10 cellular contexts compared by ENCODE assay signal in the genomic region with DNA sequence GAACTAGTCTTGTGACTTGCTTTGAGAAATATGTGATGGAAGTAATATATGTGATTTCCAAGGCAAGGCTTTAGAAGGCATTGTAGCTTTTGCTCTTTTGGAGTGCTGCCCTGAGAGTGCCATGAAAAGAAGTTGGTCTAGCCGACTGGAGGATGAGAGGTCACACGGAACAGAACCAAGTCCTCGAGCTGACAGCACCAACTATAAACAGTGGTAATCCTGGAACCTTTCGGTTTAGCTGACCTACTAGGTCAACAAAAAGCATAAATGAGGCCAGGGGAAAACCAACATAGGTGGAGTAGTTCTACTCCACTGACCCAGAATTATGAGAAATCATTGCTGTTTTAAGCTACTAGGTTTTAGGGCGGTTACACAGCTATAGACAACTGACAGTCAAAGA. TPM values are rescaled to one million over a fixed set of nuclear protein-coding genes. Genes with fewer than 3 reads are reported as not detected.
DNase-seq lines count a peak whose midpoint lies in the region; ATAC-seq and TF ChIP-seq lines count a peak whose summit lies in the region.
"Had no signal": no experiment of that assay in that cellular context is flagged by ENCODE, and none has a peak within 500 bp of the region (broad histone marks: within the 10 kb centered on the region; RNA-seq: fewer than 3 reads in every experiment).

No MANE protein-coding gene starts in this region.

- TF ChIP-seq CTCF in WTC11 (IDR thresholded peaks at IDR 0.05), result no peak
- no peak for TF ChIP-seq CTCF in thoracic aorta (IDR thresholded peaks at IDR 0.05)

- peaks cover 10% of the 10 kb centered on the region for H3K4me1 ChIP-seq in iPS-18a (ENCODE audit: control insufficient read depth, low read depth, low read length)
- H3K4me1 ChIP-seq in thoracic aorta (ENCODE audit: control insufficient read depth in 1 of 2, low read depth in 2 of 2), result peaks cover 11 to 33% of the 10 kb centered on the region in 2 donors

- H3K4me1 Mint-ChIP-seq in activated T-cell treated with anti-CD3 and anti-CD28 coated beads, Interleukin-2, amount 50 U/mL, for 72 hours (ENCODE audit: low read depth), result peaks cover 54% of the 10 kb centered on the region
- H3K4me1 Mint-ChIP-seq in WTC11, result peaks cover 28% of the 10 kb centered on the region

- peaks cover 18 to 22% of the 10 kb centered on the region in 2 donors for H3K36me3 Mint-ChIP-seq in activated T-cell treated with anti-CD3 and anti-CD28 coated beads, Interleukin-2, amount 50 U/mL, for 72 hours (ENCODE audit: insufficient read depth in 2 of 2)
- H3K36me3 Mint-ChIP-seq in WTC11, result peaks cover 30% of the 10 kb centered on the region

- H3K4me3 ChIP-seq in iPS-18a (ENCODE audit: low read length) (peak overlapping the region; percentile 88), thoracic aorta (peak overlapping the region; percentile 84)

- H3K4me3 Mint-ChIP-seq in activated T-cell treated with anti-CD3 and anti-CD28 coated beads, Interleukin-2, amount 50 U/mL, for 72 hours, result no peak overlapping the region
- no peak overlapping the region for H3K4me3 Mint-ChIP-seq in WTC11

- no peak for ATAC-seq in activated T-cell treated with anti-CD3 and anti-CD28 coated beads, Interleukin-2, amount 50 U/mL, for 72 hours (replicated peaks in 1 of 2)
- ATAC-seq in WTC11 (no peak), thoracic aorta (ENCODE audit: insufficient number of reproducible peaks, low FRiP score, low read depth) (no peak), GM19455 (IDR thresholded peaks at IDR 0.05; ENCODE audit: unreplicated experiment) (no peak)

- H3K27ac ChIP-seq in iPS-18a (ENCODE audit: low read length), result no peak overlapping the region
- no peak overlapping the region for H3K27ac ChIP-seq in thoracic aorta

- no peak for DNase-seq in activated T-cell treated with anti-CD3 and anti-CD28 coated beads, Interleukin-2, amount 50 U/mL, for 72 hours
- DNase-seq in activated T-cell treated with anti-CD3 and anti-CD28 coated beads, Interleukin-2, amount 50 U/mL, for 1 hour, result no peak
- no peak for DNase-seq in WTC11 (ENCODE audit: low spot score)
- DNase-seq in thoracic aorta (ENCODE audit: low spot score), result no peak
- DNase-seq in Kasumi-1 (lab: John Stamatoyannopoulos, UW), result no peak
- no peak for DNase-seq in MV-4-11 (lab: John Stamatoyannopoulos, UW)
- DNase-seq: caudate nucleus, COR-L47 had no signal

- POLR2A ChIA-PET in WTC11 (lab: Charles Lee), result no interaction called here

- peak overlapping the region; percentile 59 for H3K27ac Mint-ChIP-seq in activated T-cell treated with anti-CD3 and anti-CD28 coated beads, Interleukin-2, amount 50 U/mL, for 72 hours
- H3K27ac Mint-ChIP-seq in WTC11, result peak overlapping the region; percentile 67

- peak overlapping the region; percentile 89 for H3K9ac ChIP-seq in iPS-18a (ENCODE audit: low read length)

- H3K9me3 ChIP-seq in iPS-18a (ENCODE audit: control insufficient read depth, low read depth, low read length) (no peaks in the 10 kb centered on the region), thoracic aorta (no peaks in the 10 kb centered on the region)

- H3K27me3 ChIP-seq in iPS-18a (ENCODE audit: control insufficient read depth, insufficient read depth, low read length), result no peaks in the 10 kb centered on the region
- no peaks in the 10 kb centered on the region for H3K27me3 ChIP-seq in thoracic aorta (replicated peaks; ENCODE audit: insufficient read depth)

- CTCF ChIA-PET in WTC11 (lab: Charles Lee), result interaction anchor here (1.2 to 2.1 kb wide), 3 partner anchors 52 to 208 kb away, joined by 3 to 9 read pairs (median 4); partner anchors contain the start of gene SH3GLB1

- no peaks in the 10 kb centered on the region for H3K27me3 Mint-ChIP-seq in activated T-cell treated with anti-CD3 and anti-CD28 coated beads, Interleukin-2, amount 50 U/mL, for 72 hours (ENCODE audit: low read depth)
- H3K27me3 Mint-ChIP-seq in WTC11 (ENCODE audit: low read depth), result no peaks in the 10 kb centered on the region

- H3K9me3 Mint-ChIP-seq in activated T-cell treated with anti-CD3 and anti-CD28 coated beads, Interleukin-2, amount 50 U/mL, for 72 hours, result no peaks in the 10 kb centered on the region
- H3K9me3 Mint-ChIP-seq in WTC11, result no peaks in the 10 kb centered on the region

- H3K36me3 ChIP-seq in iPS-18a (ENCODE audit: control insufficient read depth, low read depth, low read length) (no peaks in the 10 kb centered on the region), thoracic aorta (no peaks in the 10 kb centered on the region)

TF ChIP-seq in WTC11, 78 proteins besides CTCF, POLR2A, EP300 and RAD21:
- TF ChIP-seq, protein P1, sequence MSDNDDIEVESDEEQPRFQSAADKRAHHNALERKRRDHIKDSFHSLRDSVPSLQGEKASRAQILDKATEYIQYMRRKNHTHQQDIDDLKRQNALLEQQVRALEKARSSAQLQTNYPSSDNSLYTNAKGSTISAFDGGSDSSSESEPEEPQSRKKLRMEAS (CRISPR knock-in tag; IDR thresholded peaks at IDR 0.05), result no peak
- TF ChIP-seq CREM (CRISPR knock-in tag; IDR thresholded peaks at IDR 0.05), result no peak
- TF ChIP-seq OVOL2 (CRISPR knock-in tag; IDR thresholded peaks at IDR 0.05; ENCODE audit: borderline replicate concordance), result no peak

RNA-seq across cellular contexts. Expression of gene SELENOF, which starts 1.4 kb away (rescaled TPM):
- 100 to 1,000 TPM; 149 to 171 TPM for total RNA-seq in activated T-cell treated with anti-CD3 and anti-CD28 coated beads, Interleukin-2, amount 50 U/mL, for 72 hours
- total RNA-seq in WTC11 (2021), result 152 to 156 TPM (median 156 TPM) in 3 replicates
- total RNA-seq in thoracic aorta, result 10 to 100 TPM; 68.8 to 94.0 TPM

RNA-seq across cellular contexts. Expression of gene HS2ST1, which starts 1.9 kb away (rescaled TPM):
- 10 to 100 TPM; 31.0 to 32.9 TPM for total RNA-seq in activated T-cell treated with anti-CD3 and anti-CD28 coated beads, Interleukin-2, amount 50 U/mL, for 72 hours
- total RNA-seq in WTC11 (2021) (19.0 to 24.7 TPM (median 19.7 TPM) in 3 replicates), thoracic aorta (10 to 100 TPM in 1 of 2 donors, 1 to 10 TPM in 1; 6.5 to 10.4 TPM)
